In the genomic region with DNA sequence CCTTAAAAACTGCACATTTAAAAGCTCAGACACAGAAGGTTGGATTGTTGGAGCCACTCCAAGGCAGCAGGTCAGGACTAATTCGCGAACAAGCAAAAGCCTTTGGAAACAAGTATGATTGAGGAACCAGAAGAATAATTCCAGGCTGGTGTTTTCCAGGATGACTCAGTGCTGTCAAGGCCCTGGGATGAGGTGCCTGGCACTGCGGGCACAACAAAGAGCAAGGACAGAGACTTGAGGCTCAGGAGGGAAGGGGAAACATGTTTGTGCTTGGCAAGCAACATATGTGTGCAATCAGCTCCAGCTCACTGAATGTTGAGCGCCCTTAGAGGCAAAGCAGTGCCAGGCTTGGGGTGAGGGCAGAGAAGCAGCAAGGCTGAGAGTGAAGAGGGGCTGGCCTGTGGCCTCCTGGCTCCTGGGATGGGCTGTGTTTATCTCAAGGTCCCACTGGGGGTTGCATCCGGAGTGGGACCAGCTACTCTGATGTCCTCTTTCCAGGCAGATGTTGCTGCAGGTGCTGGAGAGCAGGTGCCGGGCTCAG, we compare ENCODE assay signal across 20 cellular contexts. TPM values are rescaled to one million over a fixed set of nuclear protein-coding genes. Genes with fewer than 3 reads are reported as not detected.
DNase-seq lines count a peak whose midpoint lies in the region; ATAC-seq and TF ChIP-seq lines count a peak whose summit lies in the region.
"Had no signal": no experiment of that assay in that cellular context is flagged by ENCODE, and none has a peak within 500 bp of the region (broad histone marks: within the 10 kb centered on the region; RNA-seq: fewer than 3 reads in every experiment).

No MANE protein-coding gene starts in this region.

- H3K9me3 Mint-ChIP-seq in activated T-helper 2 cell treated with anti-CD3 and anti-CD28 coated beads, Interferon-gamma antibody, Interleukin-2, Interleukin-4, amounts not matched to agents 10 μg/mL and 5 μg/mL and 100 μg/mL, durations not matched to agents 14 hours and 24 hours and 36 hours: peaks cover 7% of the 10 kb centered on the region
- H3K9me3 Mint-ChIP-seq: activated naive CD4-positive, alpha-beta T cell treated with anti-CD3 and anti-CD28 coated beads, Interleukin-2, amount 50 U/mL, for 72 hours had no signal

- H3K36me3 Mint-ChIP-seq in activated T-helper 2 cell treated with anti-CD3 and anti-CD28 coated beads, Interferon-gamma antibody, Interleukin-2, Interleukin-4, amounts not matched to agents 10 μg/mL and 5 μg/mL and 100 μg/mL, durations not matched to agents 14 hours and 24 hours and 36 hours (ENCODE audit: low read depth): no peaks in the 10 kb centered on the region
- H3K36me3 Mint-ChIP-seq: activated naive CD4-positive, alpha-beta T cell treated with anti-CD3 and anti-CD28 coated beads, Interleukin-2, amount 50 U/mL, for 72 hours had no signal

- H3K27ac Mint-ChIP-seq in activated T-helper 2 cell treated with anti-CD3 and anti-CD28 coated beads, Interferon-gamma antibody, Interleukin-2, Interleukin-4, amounts not matched to agents 10 μg/mL and 5 μg/mL and 100 μg/mL, durations not matched to agents 14 hours and 24 hours and 36 hours: no peak overlapping the region
- H3K27ac Mint-ChIP-seq: T-helper 17 cell had no signal

- CTCF ChIA-PET in RWPE1 (lab: Yijun Ruan, JAX): no interaction called here

- no peaks in the 10 kb centered on the region for H3K27me3 Mint-ChIP-seq in activated T-helper 2 cell treated with anti-CD3 and anti-CD28 coated beads, Interferon-gamma antibody, Interleukin-2, Interleukin-4, amounts not matched to agents 10 μg/mL and 5 μg/mL and 100 μg/mL, durations not matched to agents 14 hours and 24 hours and 36 hours (ENCODE audit: low read depth)

- peaks cover 4% of the 10 kb centered on the region for H3K4me1 Mint-ChIP-seq in activated T-helper 2 cell treated with anti-CD3 and anti-CD28 coated beads, Interferon-gamma antibody, Interleukin-2, Interleukin-4, amounts not matched to agents 10 μg/mL and 5 μg/mL and 100 μg/mL, durations not matched to agents 14 hours and 24 hours and 36 hours (ENCODE audit: low read depth)

- intact Hi-C loops in activated T-helper 2 cell treated with anti-CD3 and anti-CD28 coated beads, Interferon-gamma antibody, Interleukin-2, Interleukin-4, amounts not matched to agents 10 μg/mL and 5 μg/mL and 100 μg/mL, durations not matched to agents 14 hours and 24 hours and 36 hours (cut with micrococcal nuclease): no loop called here

- ATAC-seq in omental fat pad (ENCODE audit: low FRiP score) (peak; percentile 83), GM19395 (IDR thresholded peaks at IDR 0.05; ENCODE audit: unreplicated experiment) (no peak)
- ATAC-seq: activated naive CD4-positive, alpha-beta T cell treated with anti-CD3 and anti-CD28 coated beads, Interleukin-2, amount 50 U/mL, for 72 hours; GM12878; T-helper 17 cell had no signal

- no peak overlapping the region for H3K4me3 Mint-ChIP-seq in activated T-helper 2 cell treated with anti-CD3 and anti-CD28 coated beads, Interferon-gamma antibody, Interleukin-2, Interleukin-4, amounts not matched to agents 10 μg/mL and 5 μg/mL and 100 μg/mL, durations not matched to agents 14 hours and 24 hours and 36 hours (ENCODE audit: low read depth)
- H3K4me3 Mint-ChIP-seq: T-helper 17 cell had no signal

- DNase-seq in EH (ENCODE audit: low read depth): peak; percentile 22
- DNase-seq in RWPE1 (ENCODE audit: low spot score): peak; percentile 49
- DNase-seq in fibroblast of peridontal ligament (ENCODE audit: extremely low read depth): peak; percentile 27
- DNase-seq in omental fat pad (ENCODE audit: low spot score): no peak
- DNase-seq in activated T-helper 2 cell treated with anti-CD3 and anti-CD28 coated beads, Interferon-gamma antibody, Interleukin-2, Interleukin-4, amounts not matched to agents 10 μg/mL and 5 μg/mL and 100 μg/mL, durations not matched to agents 14 hours and 24 hours and 36 hours (ENCODE audit: low spot score): no peak
- no peak for DNase-seq in COLO668 (lab: John Stamatoyannopoulos, UW; ENCODE audit: unreplicated experiment)
- DNase-seq in foreskin melanocyte: no peak
- DNase-seq: activated CD4-positive, CD25-positive, alpha-beta regulatory T cell treated with anti-CD3 and anti-CD28 coated beads, Interleukin-2, amount 50 U/mL, for 72 hours; activated CD8-positive, alpha-beta memory T cell treated with anti-CD3 and anti-CD28 coated beads, Interleukin-2, amount 50 U/mL, for 48 hours; AML-193; cerebellar nuclear complex; DMS79 treated with DMSO at 0.1 percent for 48 hours; mesenchymal stem cell; NCI-H748 treated with DMSO at 0.1 percent for 48 hours; stimulated activated CD4-positive, alpha-beta T cell treated with anti-CD3 and anti-CD28 coated beads, Interleukin-12 subunit alpha, Interleukin-12 subunit beta, amount 100 ng/mL, for 4 hours; T-helper 17 cell had no signal

- TF ChIP-seq CTCF in RWPE1 (conservative IDR thresholded peaks at IDR 0.05; ENCODE audit: low read depth) (no peak), omental fat pad (IDR thresholded peaks at IDR 0.05) (no peak)

- H3K27ac ChIP-seq in RWPE1: peak overlapping the region; percentile 69
- H3K27ac ChIP-seq: neutrophil had no signal

- POLR2A ChIA-PET in RWPE1 (lab: Yijun Ruan, JAX; ENCODE audit: low non-redundant PET): no interaction called here

RNA-seq across cellular contexts. Expression of a gene that starts 44.0 kb away (rescaled TPM):
- total RNA-seq in omental fat pad: 10 to 100 TPM; 11.8 to 26.2 (median 19.7) TPM
- 0.53 and 0.57 TPM in 2 replicates for total RNA-seq in activated T-helper 2 cell treated with anti-CD3 and anti-CD28 coated beads, Interferon-gamma antibody, Interleukin-2, Interleukin-4, amounts not matched to agents 10 μg/mL and 5 μg/mL and 100 μg/mL, durations not matched to agents 14 hours and 24 hours and 36 hours
- total RNA-seq: activated naive CD4-positive, alpha-beta T cell treated with anti-CD3 and anti-CD28 coated beads, Interleukin-2, amount 50 U/mL, for 72 hours; GM12878; T-helper 17 cell had no signal

Comparison
In these comparisons a context has a peak if more than half of its experiments do, and no peak if none do; other contexts are left out.
1. DNase-seq: peak in EH (single experiment), RWPE1 (single experiment) and fibroblast of peridontal ligament (single experiment); none in omental fat pad (single experiment), activated T-helper 2 cell treated with anti-CD3 and anti-CD28 coated beads, Interferon-gamma antibody, Interleukin-2, Interleukin-4, amounts not matched to agents 10 μg/mL and 5 μg/mL and 100 μg/mL, durations not matched to agents 14 hours and 24 hours and 36 hours (single experiment), COLO668 (single experiment) and foreskin melanocyte (single experiment).